ENCODE assay signal across 11 cellular contexts in the genomic region with DNA sequence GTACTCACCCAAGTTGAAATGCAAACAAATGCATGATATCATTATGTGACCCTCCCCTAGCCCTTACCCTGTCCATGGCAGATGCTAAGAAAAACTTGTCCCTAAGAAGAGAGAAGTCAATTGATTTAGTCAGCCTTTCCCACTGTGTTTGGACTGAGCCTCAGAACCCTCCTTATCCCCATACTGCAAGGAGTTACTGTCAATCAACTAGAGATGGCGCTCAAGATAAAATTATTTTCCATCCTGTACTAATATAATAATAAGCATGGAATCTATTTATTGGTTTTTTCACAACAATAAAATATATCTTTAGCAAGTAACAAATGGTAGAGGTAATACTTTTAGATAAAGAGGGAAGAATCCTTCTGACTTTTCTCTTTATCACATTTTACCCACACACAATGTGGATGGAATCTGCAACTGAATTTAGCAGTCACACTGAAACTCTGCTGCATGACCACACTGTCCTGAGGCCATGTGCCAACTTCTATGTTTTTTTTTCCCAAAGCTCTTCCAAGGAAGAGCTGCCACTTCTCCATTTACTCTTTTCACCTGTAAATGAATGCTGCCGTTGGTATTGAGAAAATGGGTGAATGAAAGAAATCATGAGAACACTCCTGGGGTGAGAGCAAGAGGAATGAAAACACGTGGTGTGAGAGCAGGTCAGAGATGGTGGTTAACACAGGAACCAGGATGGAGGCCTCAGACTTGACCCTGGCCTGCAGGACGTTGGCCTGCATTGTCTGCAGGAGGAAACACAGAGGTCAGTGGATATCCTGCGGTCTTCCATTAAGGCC. TPM values are rescaled to one million over a fixed set of nuclear protein-coding genes. Genes with fewer than 3 reads are reported as not detected.
DNase-seq lines count a peak whose midpoint lies in the region; ATAC-seq, FAIRE-seq and TF ChIP-seq lines count a peak whose summit lies in the region.
"Had no signal": no experiment of that assay in that cellular context is flagged by ENCODE, and none has a peak within 500 bp of the region (broad histone marks: within the 10 kb centered on the region; RNA-seq: fewer than 3 reads in every experiment).

No MANE protein-coding gene starts in this region.

- TF ChIP-seq CTCF in Panc1 (IDR thresholded peaks at IDR 0.05) (peak; percentile 35; the same call in 1 of the 2 replicates), esophagus squamous epithelium (IDR thresholded peaks at IDR 0.05) (no peak)

- H3K4me1 Mint-ChIP-seq in stimulated activated naive B cell treated with anti-CD40 and anti-IgM and Interleukin-4, amounts not matched to agents 10 μg/mL and 1 μg/mL and 100 μg/mL, for 72 hours = peaks cover 39 to 90% of the 10 kb centered on the region in 2 donors

- CTCF ChIA-PET in Panc1 (lab: Charles Lee) = interaction anchor here (1.5 kb wide), 1 partner anchor 22 kb away, joined by 4 read pairs; no protein-coding TSS in a partner anchor

- TF ChIP-seq POLR2A in esophagus squamous epithelium (IDR thresholded peaks at IDR 0.05) (no peak), GM12891 (IDR thresholded peaks at IDR 0.05; ENCODE audit: low read depth, low read length) (no peak)

- H3K27ac ChIP-seq in Panc1 (ENCODE audit: low read length) (peak overlapping the region; percentile 79), esophagus squamous epithelium (peak overlapping the region in 3 of 4 donors; percentile 59 to 83 (median 71))
- H3K27ac ChIP-seq: 22Rv1, hepatocyte had no signal

- H3K27ac Mint-ChIP-seq in stimulated activated naive B cell treated with anti-CD40 and anti-IgM and Interleukin-4, amounts not matched to agents 10 μg/mL and 1 μg/mL and 100 μg/mL, for 72 hours = peak overlapping the region; percentile 42

- no peak for FAIRE-seq in GM12891 (lab: Jason Lieb, UNC)

- DNase-seq in NK-92 treated with Interleukin-12 subunit alpha and Interleukin-12 subunit beta, amount 100 ng/mL, for 24 hours (lab: John Stamatoyannopoulos, UW) = peak; percentile 23
- DNase-seq in NK-92 (lab: John Stamatoyannopoulos, UW; ENCODE audit: unreplicated experiment) (no peak), Panc1 (ENCODE audit: low read depth, low spot score) (no peak), esophagus squamous epithelium (lab: John Stamatoyannopoulos, UW) (no peak), DMS153 (lab: John Stamatoyannopoulos, UW) (no peak), GM12891 (ENCODE audit: insufficient read length, low spot score) (no peak), NCI-H2227 treated with DMSO at 0.1 percent for 48 hours (lab: John Stamatoyannopoulos, UW) (no peak)
- DNase-seq in stimulated activated naive B cell treated with anti-CD40 and anti-IgM and Interleukin-4, amounts not matched to agents 10 μg/mL and 1 μg/mL and 100 μg/mL, for 72 hours = no peak
- DNase-seq: NCI-H526 had no signal

- POLR2A ChIA-PET in Panc1 (lab: Charles Lee) = no interaction called here

- H3K36me3 ChIP-seq in Panc1 (ENCODE audit: control insufficient read depth, insufficient read depth, low read length) (no peaks in the 10 kb centered on the region), esophagus squamous epithelium (no peaks in the 10 kb centered on the region)

- no peak for ATAC-seq in Panc1
- no peak for ATAC-seq in stimulated activated naive B cell treated with anti-CD40 and anti-IgM and Interleukin-4, amounts not matched to agents 10 μg/mL and 1 μg/mL and 100 μg/mL, for 72 hours (replicated peaks)

- H3K27me3 ChIP-seq in Panc1 (ENCODE audit: control insufficient read depth, insufficient read depth, low read length) (no peaks in the 10 kb centered on the region), esophagus squamous epithelium (no peaks in the 10 kb centered on the region)
- H3K27me3 ChIP-seq: hepatocyte had no signal

- no peak overlapping the region for H3K4me3 Mint-ChIP-seq in stimulated activated naive B cell treated with anti-CD40 and anti-IgM and Interleukin-4, amounts not matched to agents 10 μg/mL and 1 μg/mL and 100 μg/mL, for 72 hours

- no peaks in the 10 kb centered on the region for H3K36me3 Mint-ChIP-seq in stimulated activated naive B cell treated with anti-CD40 and anti-IgM and Interleukin-4, amounts not matched to agents 10 μg/mL and 1 μg/mL and 100 μg/mL, for 72 hours

- H3K4me1 ChIP-seq in Panc1 (ENCODE audit: control insufficient read depth, insufficient read depth, low read length) (peaks cover 89% of the 10 kb centered on the region), esophagus squamous epithelium (peaks cover 6 to 68% (median 51%) of the 10 kb centered on the region in 3 donors)

- H3K27me3 Mint-ChIP-seq in stimulated activated naive B cell treated with anti-CD40 and anti-IgM and Interleukin-4, amounts not matched to agents 10 μg/mL and 1 μg/mL and 100 μg/mL, for 72 hours = peaks cover 0 to 3% of the 10 kb centered on the region in 2 donors

- BruUV-seq in Panc1 (replicated peaks; lab: Mats Ljungman, UMichigan) = no TSS peak

- intact Hi-C loops in Panc1 (cut with micrococcal nuclease; ENCODE audit: unreplicated experiment) (loop anchor here (10.0 kb wide), 1 partner anchor 56 kb away; no protein-coding TSS in a partner anchor), esophagus squamous epithelium (cut with DNase I) (no loop called here)

- H3K9me3 Mint-ChIP-seq in stimulated activated naive B cell treated with anti-CD40 and anti-IgM and Interleukin-4, amounts not matched to agents 10 μg/mL and 1 μg/mL and 100 μg/mL, for 72 hours = no peaks in the 10 kb centered on the region

- H3K4me3 ChIP-seq in Panc1 (ENCODE audit: low read depth in 2 of 2, low read length in 2 of 2) (no peak overlapping the region; a peak in 1 of 4 replicates), esophagus squamous epithelium (no peak overlapping the region)
- H3K4me3 ChIP-seq: hepatocyte had no signal

- 50 to 70% methylated on average over 5 of the region's 5 CpGs for WGBS in esophagus squamous epithelium, 2 donors

- in situ Hi-C loops in Panc1 (cut with HindIII; ENCODE audit: low pct_unique_long_range_greater_than_20kb, low sequenced_read_pairs) = no loop called here

- no peaks in the 10 kb centered on the region for H3K9me3 ChIP-seq in Panc1 (ENCODE audit: control insufficient read depth, insufficient read depth, low read depth, low read length)
- H3K9me3 ChIP-seq in esophagus squamous epithelium = no peaks in the 10 kb centered on the region

TF ChIP-seq in GM12891, 5 proteins besides CTCF, POLR2A, EP300 and RAD21:
- TF ChIP-seq TAF1 (IDR thresholded peaks at IDR 0.05; ENCODE audit: low read depth, low read length) (no peak), SPI1 (IDR thresholded peaks at IDR 0.05; ENCODE audit: low read depth, low read length) (no peak), POLR2AphosphoS5 (IDR thresholded peaks at IDR 0.05; ENCODE audit: low read depth, low read length) (no peak), POU2F2 (IDR thresholded peaks at IDR 0.05; ENCODE audit: low read depth, low read length) (no peak), PAX5 (IDR thresholded peaks at IDR 0.05; ENCODE audit: insufficient read depth, low read length, severe bottlenecking) (no peak)
TF ChIP-seq in GM12891: peak in this region for 0.

RNA-seq across cellular contexts. Expression of gene NT5E, which starts 10.5 kb away (rescaled TPM):
- 58.4 TPM for total RNA-seq in Panc1 (2021; ENCODE audit: unreplicated experiment)
- 52.4 TPM for polyA plus RNA-seq in Panc1 (2012; ENCODE audit: insufficient read length)
- 1 to 10 TPM in 3 of 4 donors, under 1 TPM in 1; 0.68 to 6.7 (median 3.2) TPM for total RNA-seq in esophagus squamous epithelium
- polyA plus RNA-seq in GM12891 (2012; ENCODE audit: low read depth, missing spikeins) = 3.2 TPM
